1 cellular context compared by ENCODE assay signal in the genomic region with DNA sequence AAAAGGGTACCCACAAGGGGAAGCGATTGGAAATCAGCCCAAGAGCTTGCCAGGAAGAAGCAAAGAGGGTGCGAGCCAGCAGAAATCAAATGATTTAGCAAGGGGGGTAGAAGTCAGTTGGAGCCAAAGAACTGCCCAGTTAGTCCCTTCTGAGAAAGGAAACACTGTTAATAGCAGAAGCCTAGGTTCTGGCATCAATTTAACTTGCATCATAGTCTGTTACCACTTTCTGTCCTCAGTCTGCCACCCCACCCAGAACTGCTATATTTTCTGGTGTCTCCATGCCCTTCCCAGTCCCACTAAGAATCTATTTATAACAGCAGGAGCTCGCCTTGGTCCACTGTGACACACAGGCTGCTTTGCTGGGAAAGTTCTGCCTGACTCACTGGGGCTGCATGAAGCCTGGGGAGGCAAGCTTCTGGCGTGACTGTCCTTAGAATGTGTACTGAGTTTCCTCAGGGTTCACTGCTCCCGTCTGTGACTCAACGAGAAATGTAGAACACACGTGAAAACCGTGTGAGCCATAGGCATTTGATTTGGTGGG.
TF ChIP-seq lines count a peak whose summit lies in the region.

No MANE protein-coding gene starts in this region.

TF ChIP-seq in GM23338, 12 proteins besides CTCF, POLR2A, EP300 and RAD21 (continued from another document):
- TF ChIP-seq, protein P1, sequence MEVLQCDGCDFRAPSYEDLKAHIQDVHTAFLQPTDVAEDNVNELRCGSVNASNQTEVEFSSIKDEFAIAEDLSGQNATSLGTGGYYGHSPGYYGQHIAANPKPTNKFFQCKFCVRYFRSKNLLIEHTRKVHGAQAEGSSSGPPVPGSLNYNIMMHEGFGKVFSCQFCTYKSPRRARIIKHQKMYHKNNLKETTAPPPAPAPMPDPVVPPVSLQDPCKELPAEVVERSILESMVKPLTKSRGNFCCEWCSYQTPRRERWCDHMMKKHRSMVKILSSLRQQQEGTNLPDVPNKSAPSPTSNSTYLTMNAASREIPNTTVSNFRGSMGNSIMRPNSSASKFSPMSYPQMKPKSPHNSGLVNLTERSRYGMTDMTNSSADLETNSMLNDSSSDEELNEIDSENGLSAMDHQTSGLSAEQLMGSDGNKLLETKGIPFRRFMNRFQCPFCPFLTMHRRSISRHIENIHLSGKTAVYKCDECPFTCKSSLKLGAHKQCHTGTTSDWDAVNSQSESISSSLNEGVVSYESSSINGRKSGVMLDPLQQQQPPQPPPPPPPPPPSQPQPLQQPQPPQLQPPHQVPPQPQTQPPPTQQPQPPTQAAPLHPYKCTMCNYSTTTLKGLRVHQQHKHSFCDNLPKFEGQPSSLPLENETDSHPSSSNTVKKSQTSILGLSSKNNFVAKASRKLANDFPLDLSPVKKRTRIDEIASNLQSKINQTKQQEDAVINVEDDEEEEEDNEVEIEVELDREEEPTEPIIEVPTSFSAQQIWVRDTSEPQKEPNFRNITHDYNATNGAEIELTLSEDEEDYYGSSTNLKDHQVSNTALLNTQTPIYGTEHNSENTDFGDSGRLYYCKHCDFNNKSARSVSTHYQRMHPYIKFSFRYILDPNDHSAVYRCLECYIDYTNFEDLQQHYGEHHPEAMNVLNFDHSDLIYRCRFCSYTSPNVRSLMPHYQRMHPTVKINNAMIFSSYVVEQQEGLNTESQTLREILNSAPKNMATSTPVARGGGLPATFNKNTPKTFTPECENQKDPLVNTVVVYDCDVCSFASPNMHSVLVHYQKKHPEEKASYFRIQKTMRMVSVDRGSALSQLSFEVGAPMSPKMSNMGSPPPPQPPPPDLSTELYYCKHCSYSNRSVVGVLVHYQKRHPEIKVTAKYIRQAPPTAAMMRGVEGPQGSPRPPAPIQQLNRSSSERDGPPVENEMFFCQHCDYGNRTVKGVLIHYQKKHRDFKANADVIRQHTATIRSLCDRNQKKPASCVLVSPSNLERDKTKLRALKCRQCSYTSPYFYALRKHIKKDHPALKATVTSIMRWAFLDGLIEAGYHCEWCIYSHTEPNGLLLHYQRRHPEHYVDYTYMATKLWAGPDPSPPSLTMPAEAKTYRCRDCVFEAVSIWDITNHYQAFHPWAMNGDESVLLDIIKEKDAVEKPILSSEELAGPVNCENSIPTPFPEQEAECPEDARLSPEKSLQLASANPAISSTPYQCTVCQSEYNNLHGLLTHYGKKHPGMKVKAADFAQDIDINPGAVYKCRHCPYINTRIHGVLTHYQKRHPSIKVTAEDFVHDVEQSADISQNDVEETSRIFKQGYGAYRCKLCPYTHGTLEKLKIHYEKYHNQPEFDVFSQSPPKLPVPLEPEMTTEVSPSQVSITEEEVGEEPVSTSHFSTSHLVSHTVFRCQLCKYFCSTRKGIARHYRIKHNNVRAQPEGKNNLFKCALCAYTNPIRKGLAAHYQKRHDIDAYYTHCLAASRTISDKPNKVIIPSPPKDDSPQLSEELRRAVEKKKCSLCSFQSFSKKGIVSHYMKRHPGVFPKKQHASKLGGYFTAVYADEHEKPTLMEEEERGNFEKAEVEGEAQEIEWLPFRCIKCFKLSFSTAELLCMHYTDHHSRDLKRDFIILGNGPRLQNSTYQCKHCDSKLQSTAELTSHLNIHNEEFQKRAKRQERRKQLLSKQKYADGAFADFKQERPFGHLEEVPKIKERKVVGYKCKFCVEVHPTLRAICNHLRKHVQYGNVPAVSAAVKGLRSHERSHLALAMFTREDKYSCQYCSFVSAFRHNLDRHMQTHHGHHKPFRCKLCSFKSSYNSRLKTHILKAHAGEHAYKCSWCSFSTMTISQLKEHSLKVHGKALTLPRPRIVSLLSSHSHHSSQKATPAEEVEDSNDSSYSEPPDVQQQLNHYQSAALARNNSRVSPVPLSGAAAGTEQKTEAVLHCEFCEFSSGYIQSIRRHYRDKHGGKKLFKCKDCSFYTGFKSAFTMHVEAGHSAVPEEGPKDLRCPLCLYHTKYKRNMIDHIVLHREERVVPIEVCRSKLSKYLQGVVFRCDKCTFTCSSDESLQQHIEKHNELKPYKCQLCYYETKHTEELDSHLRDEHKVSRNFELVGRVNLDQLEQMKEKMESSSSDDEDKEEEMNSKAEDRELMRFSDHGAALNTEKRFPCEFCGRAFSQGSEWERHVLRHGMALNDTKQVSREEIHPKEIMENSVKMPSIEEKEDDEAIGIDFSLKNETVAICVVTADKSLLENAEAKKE (CRISPR knock-in tag; IDR thresholded peaks at IDR 0.05): no peak
- TF ChIP-seq ZNF331 (CRISPR knock-in tag; IDR thresholded peaks at IDR 0.05; ENCODE audit: low read depth) (no peak), EZH2 (IDR thresholded peaks at IDR 0.05; ENCODE audit: low read depth, unreplicated experiment) (no peak), CREB1 (CRISPR knock-in tag; IDR thresholded peaks at IDR 0.05; ENCODE audit: low read depth) (no peak), EZH2phosphoT487 (IDR thresholded peaks at IDR 0.05; ENCODE audit: unreplicated experiment) (no peak), JUNB (IDR thresholded peaks at IDR 0.05; ENCODE audit: unreplicated experiment) (no peak)
